Comparison of ENCODE assay signal across 30 cellular contexts in the genomic region with DNA sequence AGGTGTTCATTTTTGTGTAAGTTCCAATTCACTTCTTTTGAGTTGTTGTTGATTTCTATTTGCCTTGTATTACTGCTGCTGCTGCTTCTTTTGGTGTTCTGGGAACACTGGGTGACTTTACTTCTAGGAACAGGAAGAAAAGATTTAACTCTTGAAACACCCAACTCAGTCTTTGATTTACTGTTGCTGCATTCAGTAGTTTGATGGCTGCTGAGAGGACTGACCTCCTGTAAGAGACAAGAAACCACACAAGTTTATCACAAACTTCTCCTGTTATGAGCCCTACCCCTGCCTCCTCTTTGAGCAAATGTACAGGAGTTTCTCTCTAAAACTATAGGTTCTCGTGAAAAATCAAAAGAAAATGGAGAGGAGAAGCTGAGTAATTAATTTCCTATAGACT.
"Had no signal": no experiment of that assay in that cellular context is flagged by ENCODE, and none has a peak within 500 bp of the region (broad histone marks: within the 10 kb centered on the region; RNA-seq: fewer than 3 reads in every experiment).

No MANE protein-coding gene starts in this region.

- H3K27me3 ChIP-seq: ascending aorta, breast epithelium, colonic mucosa, dorsolateral prefrontal cortex had no signal

- DNase-seq: activated CD4-positive, alpha-beta memory T cell treated with anti-CD3 and anti-CD28 coated beads for 36 hours; activated CD4-positive, alpha-beta T cell treated with anti-CD3 and anti-CD28 coated beads for 36 hours; activated CD4-positive, alpha-beta T cell treated with anti-CD3 and anti-CD28 coated beads, Interleukin-2, amount 10 ng/mL, durations not matched to agents 24 days and 14 days; activated CD4-positive, CD25-positive, alpha-beta regulatory T cell; activated CD4-positive, CD25-positive, alpha-beta regulatory T cell treated with anti-CD3 and anti-CD28 coated beads, Interleukin-2, amount 50 U/mL, for 72 hours; activated CD8-positive, alpha-beta memory T cell treated with anti-CD3 and anti-CD28 coated beads, Interleukin-2, amount 10 ng/mL, durations not matched to agents 7 days and 5 days; activated CD8-positive, alpha-beta memory T cell treated with anti-CD3 and anti-CD28 coated beads, Interleukin-2, amount 50 U/mL, for 4 hours; activated CD8-positive, alpha-beta T cell treated with anti-CD3 and anti-CD28 coated beads, Interleukin-2, amount 10 ng/mL, durations not matched to agents 7 days and 5 days; activated gamma-delta T cell; activated naive CD4-positive, alpha-beta T cell; activated naive CD4-positive, alpha-beta T cell treated with anti-CD3 and anti-CD28 coated beads, Interleukin-2, amount 10 ng/mL, durations not matched to agents 7 days and 5 days; activated naive CD8-positive, alpha-beta T cell treated with anti-CD3 and anti-CD28 coated beads, Interleukin-2, amount 10 ng/mL, durations not matched to agents 7 days and 5 days; activated T-cell treated with anti-CD3 and anti-CD28 coated beads for 4 hours; activated T-cell treated with anti-CD3 and anti-CD28 coated beads, Interleukin-2, amount 50 U/mL, for 24 hours; activated T-cell treated with anti-CD3 and anti-CD28 coated beads, Interleukin-2, amount 50 U/mL, for 72 hours; central memory CD4-positive, alpha-beta T cell; cerebellar nuclear complex; colonic mucosa; dorsolateral prefrontal cortex; effector memory CD4-positive, alpha-beta T cell; endodermal cell; foreskin fibroblast; head of caudate nucleus; hippocampal formation; T-helper 2 cell had no signal

- H3K4me3 ChIP-seq: ascending aorta, breast epithelium, colonic mucosa, dorsolateral prefrontal cortex had no signal

- H3K9me3 ChIP-seq: ascending aorta, breast epithelium, colonic mucosa had no signal

- H3K27ac ChIP-seq: ascending aorta, breast epithelium, colonic mucosa had no signal

- ATAC-seq: activated CD4-positive, alpha-beta T cell treated with anti-CD3 and anti-CD28 coated beads for 36 hours; activated CD8-positive, alpha-beta memory T cell treated with anti-CD3 and anti-CD28 coated beads, Interleukin-2, amount 10 ng/mL, durations not matched to agents 7 days and 5 days; activated CD8-positive, alpha-beta T cell treated with anti-CD3 and anti-CD28 coated beads, Interleukin-2, amount 10 ng/mL, durations not matched to agents 7 days and 5 days; activated naive CD4-positive, alpha-beta T cell treated with anti-CD3 and anti-CD28 coated beads, Interleukin-2, amount 50 U/mL, for 72 hours; activated T-cell treated with anti-CD3 and anti-CD28 coated beads, Interleukin-2, amount 50 U/mL, for 72 hours; esophagus mucosa had no signal

- FAIRE-seq: frontal cortex had no signal

- H3K36me3 ChIP-seq: ascending aorta, breast epithelium, colonic mucosa had no signal

- H3K4me1 ChIP-seq: ascending aorta, breast epithelium, colonic mucosa had no signal
